ENCODE assay signal across 30 cellular contexts in the genomic region with DNA sequence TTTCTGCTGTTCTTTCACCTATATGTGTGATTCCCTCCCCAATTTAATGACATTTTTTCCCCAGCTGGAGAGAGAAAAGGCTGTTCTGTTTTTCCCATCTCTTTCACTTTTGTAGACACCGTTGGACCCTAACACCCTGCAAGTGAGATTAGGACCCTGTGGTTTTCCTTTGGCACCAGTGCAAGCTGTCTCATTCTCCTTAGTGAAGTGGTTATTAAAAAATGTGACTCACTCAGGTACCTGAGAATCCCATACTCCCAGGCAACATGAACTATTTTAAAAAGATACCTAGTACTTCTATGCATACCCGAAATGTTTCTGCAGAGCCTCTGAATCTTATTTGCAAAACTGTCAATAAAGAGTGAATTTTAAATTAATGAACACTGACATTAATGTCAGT.
"Had no signal": no experiment of that assay in that cellular context is flagged by ENCODE, and none has a peak within 500 bp of the region (broad histone marks: within the 10 kb centered on the region; RNA-seq: fewer than 3 reads in every experiment).

No MANE protein-coding gene starts in this region.

- H3K9me3 Mint-ChIP-seq: activated B cell treated with CpG ODN at 0.5 μM for 24 hours; dendritic cell treated with granulocyte-macrophage colony-stimulating factor and Interleukin-4, amounts not matched to agents 40 ng/mL and 50 ng/mL, for 4 days; endodermal cell; stimulated activated memory B cell treated with anti-CD40 and anti-IgM and Interleukin-4, amounts not matched to agents 10 μg/mL and 1 μg/mL and 100 μg/mL, for 72 hours; stimulated activated naive CD8-positive, alpha-beta T cell treated with anti-CD3 and anti-CD28 coated beads, Interleukin-15, amount 100 ng/mL, for 72 hours; T-helper 2 cell treated with Interferon-gamma antibody and Interleukin-4, amounts not matched to agents 5 μg/mL and 100 μg/mL, for 36 hours had no signal

- FAIRE-seq: small intestine had no signal

- H3K4me1 Mint-ChIP-seq: activated B cell treated with CpG ODN at 0.5 μM for 24 hours; natural killer cell; stimulated activated memory B cell treated with anti-CD40 and anti-IgM and Interleukin-4, amounts not matched to agents 10 μg/mL and 1 μg/mL and 100 μg/mL, for 72 hours; stimulated activated naive CD8-positive, alpha-beta T cell treated with anti-CD3 and anti-CD28 coated beads, Interleukin-15, amount 100 ng/mL, for 72 hours had no signal

- DNase-seq: activated B cell treated with CpG ODN at 0.5 μM for 24 hours; activated effector memory CD4-positive, alpha-beta T cell treated with Interleukin-2 at 50 U/mL for 16 hours; activated naive CD4-positive, alpha-beta T cell treated with Interleukin-2 at 50 U/mL for 16 hours; activated T-cell treated with anti-CD3 and anti-CD28 coated beads for 4 hours; activated T-cell treated with anti-CD3 and anti-CD28 coated beads, Interleukin-2, amount 50 U/mL, for 72 hours; adrenal gland; aorta; central memory CD4-positive, alpha-beta T cell; endodermal cell; foreskin fibroblast; heart right ventricle; kidney glomerular epithelial cell; left lung; lower lobe of right lung; mesenchymal stem cell; natural killer cell; sigmoid colon; small intestine; stimulated activated CD4-positive, alpha-beta T cell treated with anti-CD3 and anti-CD28 coated beads, Interleukin-1b, Interleukin-23, amount 100 ng/mL, for 48 hours; stimulated activated CD4-positive, alpha-beta T cell treated with anti-CD3 and anti-CD28 coated beads, Interleukin-4, amount 100 ng/mL, for 4 hours; stimulated activated CD8-positive, alpha-beta memory T cell treated with anti-CD3 and anti-CD28 coated beads, Interleukin-4, amount 100 ng/mL, for 48 hours; stimulated activated naive CD8-positive, alpha-beta T cell treated with anti-CD3 and anti-CD28 coated beads, Interleukin-15, amount 100 ng/mL, for 72 hours; substantia nigra; T-helper 1 cell; upper lobe of left lung had no signal

- H3K36me3 Mint-ChIP-seq: activated naive CD8-positive, alpha-beta T cell; natural killer cell; stimulated activated memory B cell treated with anti-CD40 and anti-IgM and Interleukin-4, amounts not matched to agents 10 μg/mL and 1 μg/mL and 100 μg/mL, for 72 hours had no signal

- ATAC-seq: activated T-cell treated with anti-CD3 and anti-CD28 coated beads, Interleukin-2, amount 50 U/mL, for 72 hours; esophagus mucosa; heart right ventricle; left lung; lower lobe of right lung; natural killer cell; stimulated activated memory B cell treated with anti-CD40 and anti-IgM and Interleukin-4, amounts not matched to agents 10 μg/mL and 1 μg/mL and 100 μg/mL, for 72 hours; stimulated activated naive CD8-positive, alpha-beta T cell treated with anti-CD3 and anti-CD28 coated beads, Interleukin-15, amount 100 ng/mL, for 72 hours had no signal

- H3K27ac Mint-ChIP-seq: activated B cell treated with CpG ODN at 0.5 μM for 24 hours; activated naive CD8-positive, alpha-beta T cell; activated T-cell treated with anti-CD3 and anti-CD28 coated beads, Interleukin-2, amount 50 U/mL, for 72 hours; dendritic cell treated with granulocyte-macrophage colony-stimulating factor and Interleukin-4, amounts not matched to agents 40 ng/mL and 50 ng/mL, for 4 days; endodermal cell; natural killer cell; stimulated activated memory B cell treated with anti-CD40 and anti-IgM and Interleukin-4, amounts not matched to agents 10 μg/mL and 1 μg/mL and 100 μg/mL, for 72 hours; stimulated activated naive CD8-positive, alpha-beta T cell treated with anti-CD3 and anti-CD28 coated beads, Interleukin-15, amount 100 ng/mL, for 72 hours; T-helper 2 cell treated with Interferon-gamma antibody and Interleukin-4, amounts not matched to agents 5 μg/mL and 100 μg/mL, for 36 hours had no signal

- H3K4me3 Mint-ChIP-seq: activated B cell treated with CpG ODN at 0.5 μM for 24 hours; activated naive CD8-positive, alpha-beta T cell; activated T-cell treated with anti-CD3 and anti-CD28 coated beads, Interleukin-2, amount 50 U/mL, for 72 hours; dendritic cell treated with granulocyte-macrophage colony-stimulating factor and Interleukin-4, amounts not matched to agents 40 ng/mL and 50 ng/mL, for 4 days; endodermal cell; natural killer cell; stimulated activated memory B cell treated with anti-CD40 and anti-IgM and Interleukin-4, amounts not matched to agents 10 μg/mL and 1 μg/mL and 100 μg/mL, for 72 hours; stimulated activated naive CD8-positive, alpha-beta T cell treated with anti-CD3 and anti-CD28 coated beads, Interleukin-15, amount 100 ng/mL, for 72 hours; T-helper 2 cell treated with Interferon-gamma antibody and Interleukin-4, amounts not matched to agents 5 μg/mL and 100 μg/mL, for 36 hours had no signal
